Comparison of ENCODE assay signal across 8 cellular contexts in genomic region chr11:47328449-47329390, GRCh38. TPM values are rescaled to one million over a fixed set of nuclear protein-coding genes. Genes with fewer than 3 reads are reported as not detected.
DNase-seq lines count a peak whose midpoint lies in the region; ATAC-seq lines count a peak whose summit lies in the region.

No MANE protein-coding gene starts in this region.

- H3K36me3 Mint-ChIP-seq in activated CD4-positive, alpha-beta memory T cell treated with anti-CD3 and anti-CD28 coated beads for 36 hours, result peaks cover 12% of the 10 kb centered on the region

- POLR2A ChIA-PET in activated CD4-positive, alpha-beta memory T cell treated with anti-CD3 and anti-CD28 coated beads for 36 hours (lab: Charles Lee), result no interaction called here

- ATAC-seq in GM18498 (IDR thresholded peaks at IDR 0.05; ENCODE audit: unreplicated experiment) (peak; percentile 71), GM21529 (IDR thresholded peaks at IDR 0.05; ENCODE audit: unreplicated experiment) (peak; percentile 68)

- H3K4me1 ChIP-seq in HAP-1, result no peaks in the 10 kb centered on the region

- H3K4me3 ChIP-seq in HAP-1, result no peak overlapping the region

- CTCF ChIA-PET in activated CD4-positive, alpha-beta memory T cell treated with anti-CD3 and anti-CD28 coated beads for 36 hours (lab: Charles Lee), result no interaction called here

- peak; percentile 53 for DNase-seq in NOMO-1 treated with DMSO at 0.1 percent for 48 hours (lab: John Stamatoyannopoulos, UW; ENCODE audit: unreplicated experiment)
- peak; percentile 5 for DNase-seq in midbrain (lab: John Stamatoyannopoulos, UW)
- no peak for DNase-seq in DMS53 treated with DMSO at 0.1 percent for 48 hours (lab: John Stamatoyannopoulos, UW; ENCODE audit: unreplicated experiment)
- DNase-seq in HAP-1 (ENCODE audit: low spot score in 2 of 2), result no peak
- DNase-seq in activated T-cell treated with anti-CD3 and anti-CD28 coated beads, Interleukin-2, amount 50 U/mL, for 1 hour, result no peak
- no peak for DNase-seq in activated CD4-positive, alpha-beta memory T cell treated with anti-CD3 and anti-CD28 coated beads for 36 hours

- H3K27me3 ChIP-seq in HAP-1 (ENCODE audit: low read depth), result no peaks in the 10 kb centered on the region

- H3K36me3 ChIP-seq in HAP-1 (replicated peaks), result peaks cover 8% of the 10 kb centered on the region

- no peak overlapping the region for H3K4me3 Mint-ChIP-seq in activated CD4-positive, alpha-beta memory T cell treated with anti-CD3 and anti-CD28 coated beads for 36 hours

- H3K9me3 ChIP-seq in HAP-1, result no peaks in the 10 kb centered on the region

- H3K4me1 Mint-ChIP-seq in activated CD4-positive, alpha-beta memory T cell treated with anti-CD3 and anti-CD28 coated beads for 36 hours (ENCODE audit: low read depth), result no peaks in the 10 kb centered on the region

- in situ Hi-C loops in HAP-1 (cut with MboI; ENCODE audit: low sequenced_read_pairs), result no loop called here

- intact Hi-C loops in activated CD4-positive, alpha-beta memory T cell treated with anti-CD3 and anti-CD28 coated beads for 36 hours (cut with micrococcal nuclease), result no loop called here

- H3K9me3 Mint-ChIP-seq in activated CD4-positive, alpha-beta memory T cell treated with anti-CD3 and anti-CD28 coated beads for 36 hours, result no peaks in the 10 kb centered on the region

- no peak overlapping the region for H3K27ac Mint-ChIP-seq in activated CD4-positive, alpha-beta memory T cell treated with anti-CD3 and anti-CD28 coated beads for 36 hours

- no peaks in the 10 kb centered on the region for H3K27me3 Mint-ChIP-seq in activated CD4-positive, alpha-beta memory T cell treated with anti-CD3 and anti-CD28 coated beads for 36 hours

RNA-seq across cellular contexts. Expression of gene MYBPC3, which starts 23.8 kb away (rescaled TPM):
- not detected for total RNA-seq in activated CD4-positive, alpha-beta memory T cell treated with anti-CD3 and anti-CD28 coated beads for 36 hours

RNA-seq across cellular contexts. Expression of gene SPI1, which starts 49.6 kb away (rescaled TPM):
- not detected for total RNA-seq in activated CD4-positive, alpha-beta memory T cell treated with anti-CD3 and anti-CD28 coated beads for 36 hours

RNA-seq across cellular contexts. Expression of gene MADD, which starts 58.8 kb away (rescaled TPM):
- 10 to 100 TPM; 58.2 to 62.1 TPM for total RNA-seq in activated CD4-positive, alpha-beta memory T cell treated with anti-CD3 and anti-CD28 coated beads for 36 hours

Comparison
In these comparisons a context has a peak if more than half of its experiments do, and no peak if none do; other contexts are left out.
1. DNase-seq: peak in NOMO-1 treated with DMSO at 0.1 percent for 48 hours (single experiment) and midbrain (single experiment); none in DMS53 treated with DMSO at 0.1 percent for 48 hours (single experiment), HAP-1 (0 of 2), activated T-cell treated with anti-CD3 and anti-CD28 coated beads, Interleukin-2, amount 50 U/mL, for 1 hour (single experiment) and activated CD4-positive, alpha-beta memory T cell treated with anti-CD3 and anti-CD28 coated beads for 36 hours (single experiment).